In the genomic region with DNA sequence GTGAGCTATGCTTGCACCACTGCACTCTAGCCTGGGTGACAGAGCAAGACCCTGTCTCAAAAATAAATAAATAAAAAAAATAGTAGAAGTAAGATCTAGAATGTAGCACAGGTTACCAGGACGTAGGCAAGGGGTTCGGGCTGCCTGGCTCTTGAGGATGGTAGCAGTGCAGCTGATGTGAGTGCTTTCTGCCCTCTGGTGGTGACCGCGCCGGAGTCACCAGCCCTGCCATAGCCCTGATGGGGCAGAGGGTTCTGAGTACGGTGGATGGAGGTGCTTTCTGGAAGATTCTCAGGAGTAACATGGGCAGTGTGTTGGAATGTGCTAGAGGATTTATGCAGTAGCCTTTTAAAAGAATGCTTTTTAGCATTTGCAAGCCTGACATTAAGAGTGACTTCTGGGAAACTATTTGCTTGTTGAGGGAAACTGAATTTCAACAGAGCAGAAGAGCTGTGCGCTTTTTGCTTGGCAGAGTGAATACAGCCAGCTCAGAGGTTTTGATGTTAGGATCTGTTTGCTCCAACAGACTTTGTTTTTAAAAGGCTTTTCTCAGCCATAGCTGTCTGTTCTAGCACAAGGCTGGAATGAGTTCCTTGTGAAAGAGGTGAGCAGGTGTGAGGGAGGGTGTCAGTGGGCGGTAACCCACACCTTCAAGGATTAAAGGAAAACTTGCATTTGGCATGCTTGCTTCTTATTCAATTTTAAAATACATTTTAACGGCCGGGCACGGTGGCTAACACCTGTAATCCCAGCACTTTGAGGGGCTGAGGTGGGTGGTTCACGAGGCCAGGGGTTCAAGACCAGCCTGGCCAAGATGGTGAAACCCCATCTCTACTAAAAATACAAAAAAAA, we compare ENCODE assay signal across 8 cellular contexts.
DNase-seq lines count a peak whose midpoint lies in the region; ATAC-seq and TF ChIP-seq lines count a peak whose summit lies in the region.

No MANE protein-coding gene starts in this region.

- WGBS in stomach, 5 donors = 47 to 58% (median 55%) methylated on average over 12 of the region's 12 CpGs

- H4K20me1 ChIP-seq in GM23338 (replicated peaks; ENCODE audit: insufficient read depth) (peaks cover 10% of the 10 kb centered on the region), OCI-LY1 (ENCODE audit: insufficient read depth, low read length) (no peaks in the 10 kb centered on the region)

- DNase-seq in AG20443 (ENCODE audit: low spot score) = peak; percentile 70
- peak; percentile 80 for DNase-seq in GM23338 (ENCODE audit: low spot score)
- DNase-seq in activated T-cell treated with anti-CD3 and anti-CD28 coated beads for 48 hours (ENCODE audit: low read depth) = peak; percentile 48
- DNase-seq in natural killer cell = peak; percentile 40
- peak; percentile 77 for DNase-seq in stomach

- no peaks in the 10 kb centered on the region for H3K9me3 ChIP-seq in OCI-LY1 (ENCODE audit: low read length)
- no peaks in the 10 kb centered on the region for H3K9me3 ChIP-seq in stomach

- TF ChIP-seq POLR2A in stomach (IDR thresholded peaks at IDR 0.05) = no peak

- H3K9me3 Mint-ChIP-seq in GM23338 = no peaks in the 10 kb centered on the region
- no peaks in the 10 kb centered on the region for H3K9me3 Mint-ChIP-seq in natural killer cell

- H3K27ac ChIP-seq in GM23338 (ENCODE audit: low read depth) (no peak overlapping the region), OCI-LY1 (ENCODE audit: low read depth, low read length, poor library complexity, severe bottlenecking) (no peak overlapping the region), stomach (peak overlapping the region in 4 of 5 donors; percentile 8 to 75 (median 48))

- no peak overlapping the region for H3K27ac Mint-ChIP-seq in GM23338
- H3K27ac Mint-ChIP-seq in natural killer cell = peak overlapping the region in 1 of 2 donors; percentile 70

- H3K9ac ChIP-seq in OCI-LY1 (ENCODE audit: low read length) = no peak overlapping the region

- intact Hi-C loops in natural killer cell (cut with micrococcal nuclease) = loop anchor here (1.0 kb wide), 2 partner anchors 98 to 390 kb away; no protein-coding TSS in a partner anchor
- intact Hi-C loops in stomach (cut with DNase I; ENCODE audit: low total_unique reads) = loop anchor here (5.0 to 10.0 kb wide), 2 partner anchors 71 to 389 kb away; no protein-coding TSS in a partner anchor

- ATAC-seq in GM23338 (peak; percentile 96), esophagus mucosa (peak; percentile 77), natural killer cell (peak; percentile 74 to 92 (median 86)), GM19455 (IDR thresholded peaks at IDR 0.05; ENCODE audit: unreplicated experiment) (no peak)

- H3K27me3 Mint-ChIP-seq in GM23338 (ENCODE audit: insufficient read depth, low read depth, poor library complexity) (no peaks in the 10 kb centered on the region), natural killer cell (ENCODE audit: low read depth in 2 of 2) (no peaks in the 10 kb centered on the region)

- no peak overlapping the region for H2AFZ ChIP-seq in GM23338
- H2AFZ ChIP-seq in OCI-LY1 (ENCODE audit: low read length) = no peak overlapping the region

- H3K4me1 Mint-ChIP-seq in GM23338 = no peaks in the 10 kb centered on the region
- H3K4me1 Mint-ChIP-seq in natural killer cell = peaks cover 13 to 37% of the 10 kb centered on the region in 2 donors

- H3K4me3 ChIP-seq in GM23338 (no peak overlapping the region), OCI-LY1 (ENCODE audit: low read depth, low read length, poor library complexity, severe bottlenecking) (no peak overlapping the region), stomach (no peak overlapping the region)

- H3K4me2 ChIP-seq in GM23338 (no peak overlapping the region), OCI-LY1 (ENCODE audit: low read length) (no peak overlapping the region)

- peaks cover 9% of the 10 kb centered on the region; the same call in 1 of the 2 replicates for H3K36me3 ChIP-seq in GM23338 (ENCODE audit: insufficient read depth)
- peaks cover 57% of the 10 kb centered on the region for H3K36me3 ChIP-seq in OCI-LY1 (ENCODE audit: insufficient read depth, low read length)
- H3K36me3 ChIP-seq in stomach = peaks cover 33 to 73% (median 68%) of the 10 kb centered on the region in 4 donors

- TF ChIP-seq EP300 in stomach (IDR thresholded peaks at IDR 0.05) = no peak

- H3K4me1 ChIP-seq in GM23338 (ENCODE audit: insufficient read depth) (no peaks in the 10 kb centered on the region), OCI-LY1 (ENCODE audit: insufficient read depth, low read length, severe bottlenecking) (peaks cover 4% of the 10 kb centered on the region), stomach (peaks cover 10 to 63% (median 34%) of the 10 kb centered on the region in 4 donors)

- H3K9me2 ChIP-seq in GM23338 (ENCODE audit: insufficient read depth) = no peaks in the 10 kb centered on the region
- no peaks in the 10 kb centered on the region for H3K9me2 ChIP-seq in OCI-LY1 (ENCODE audit: low read depth, low read length)

- no peak overlapping the region for H3K4me3 Mint-ChIP-seq in GM23338
- H3K4me3 Mint-ChIP-seq in natural killer cell = no peak overlapping the region

- H3K79me2 ChIP-seq in GM23338 (replicated peaks; ENCODE audit: insufficient read depth) (no peaks in the 10 kb centered on the region), OCI-LY1 (ENCODE audit: insufficient read depth, low read length) (no peaks in the 10 kb centered on the region)

- H3K27me3 ChIP-seq in GM23338 (ENCODE audit: insufficient read depth) (no peaks in the 10 kb centered on the region), OCI-LY1 (ENCODE audit: insufficient read depth, low read length) (no peaks in the 10 kb centered on the region), stomach (no peaks in the 10 kb centered on the region)

- H3K36me3 Mint-ChIP-seq in GM23338 (ENCODE audit: low read depth) (peaks cover 53% of the 10 kb centered on the region), natural killer cell (peaks cover 7% of the 10 kb centered on the region)

- 0 out of 2 replicates have a peak, but pooled peaks cover 4% of the 10 kb centered on the region for H3F3A ChIP-seq in GM23338 (replicated peaks; ENCODE audit: low read depth)
- no peaks in the 10 kb centered on the region for H3F3A ChIP-seq in OCI-LY1 (ENCODE audit: insufficient read depth, low read length)

- TF ChIP-seq CTCF in GM23338 (conservative IDR thresholded peaks at IDR 0.05; ENCODE audit: low read depth in 2 of 2) (peak; percentile 77 to 90), OCI-LY1 (IDR thresholded peaks at IDR 0.05; ENCODE audit: low read length) (peak; percentile 76), natural killer cell (IDR thresholded peaks at IDR 0.05) (peak; percentile 57), stomach (IDR thresholded peaks at IDR 0.05) (peak in 5 of 7 experiments; percentile 60 to 77 (median 71))

TF ChIP-seq in GM23338, 12 proteins besides CTCF, POLR2A, EP300 and RAD21 (continues in another document):
- no peak for TF ChIP-seq CREB1 (CRISPR knock-in tag; IDR thresholded peaks at IDR 0.05; ENCODE audit: low read depth)

Comparison
In these comparisons a context has a peak if more than half of its experiments do, and no peak if none do; other contexts are left out.
1. H3K27ac ChIP-seq: peak in stomach (4 of 5); none in GM23338 (single experiment) and OCI-LY1 (single experiment).
2. Peak in every context shown above with its lines, with median percentiles within 50 percentile points of each other: DNase-seq and CTCF ChIP-seq.